In genomic region chr3:149783576-149783975, GRCh38 we compare ENCODE assay signal across 11 cellular contexts. TPM values are rescaled to one million over a fixed set of nuclear protein-coding genes. Genes with fewer than 3 reads are reported as not detected.
DNase-seq lines count a peak whose midpoint lies in the region; ATAC-seq and TF ChIP-seq lines count a peak whose summit lies in the region.
"Had no signal": no experiment of that assay in that cellular context is flagged by ENCODE, and none has a peak within 500 bp of the region (broad histone marks: within the 10 kb centered on the region; RNA-seq: fewer than 3 reads in every experiment).

No MANE protein-coding gene starts in this region.

- POLR2A ChIA-PET in naive thymus-derived CD8-positive, alpha-beta T cell (lab: Charles Lee), result no interaction called here

- H4K20me1 ChIP-seq in osteoblast (ENCODE audit: insufficient read depth, low read length), result no peaks in the 10 kb centered on the region

- intact Hi-C loops in natural killer cell (cut with micrococcal nuclease), result no loop called here
- intact Hi-C loops in body of pancreas (cut with DNase I), result no loop called here

- peak; percentile 46 for DNase-seq in Daoy (ENCODE audit: low read depth)
- DNase-seq in NOMO-1 treated with dmso at 0.1 percent for 144 hours (lab: John Stamatoyannopoulos, UW; ENCODE audit: unreplicated experiment), result peak; percentile 66
- DNase-seq in dermis blood vessel endothelial cell, result peak; percentile 8
- peak; percentile 29 for DNase-seq in osteoblast (ENCODE audit: insufficient read length, low spot score, missing footprints)
- DNase-seq in natural killer cell, result no peak
- DNase-seq in naive thymus-derived CD8-positive, alpha-beta T cell, result no peak
- no peak for DNase-seq in body of pancreas
- no peak for DNase-seq in putamen (ENCODE audit: low spot score)
- DNase-seq: activated T-cell treated with anti-CD3 and anti-CD28 coated beads, Interleukin-2, amount 50 U/mL, for 4 hours; foreskin melanocyte; right lobe of liver had no signal

- H3K27ac Mint-ChIP-seq in natural killer cell, result no peak overlapping the region
- peak overlapping the region in 1 of 10 donors; percentile 65 for H3K27ac Mint-ChIP-seq in naive thymus-derived CD8-positive, alpha-beta T cell

- no peaks in the 10 kb centered on the region for H3K9me3 ChIP-seq in osteoblast (ENCODE audit: low read depth, low read length)
- no peaks in the 10 kb centered on the region for H3K9me3 ChIP-seq in body of pancreas
- H3K9me3 ChIP-seq: right lobe of liver had no signal

- no peaks in the 10 kb centered on the region for H3K36me3 ChIP-seq in osteoblast (ENCODE audit: insufficient read depth, low read length)
- H3K36me3 ChIP-seq in body of pancreas (replicated peaks in 1 of 2; ENCODE audit: insufficient read depth in 1 of 2, low read depth in 2 of 2), result no peaks in the 10 kb centered on the region
- H3K36me3 ChIP-seq: right lobe of liver had no signal

- peak overlapping the region; percentile 8 for H3K4me2 ChIP-seq in osteoblast (ENCODE audit: insufficient read depth, low read length)

- H3K4me1 ChIP-seq in osteoblast (ENCODE audit: insufficient read depth, low read length) (peaks cover 11% of the 10 kb centered on the region), body of pancreas (no peaks in the 10 kb centered on the region)
- H3K4me1 ChIP-seq: right lobe of liver had no signal

- no peak overlapping the region for H3K4me3 ChIP-seq in osteoblast (ENCODE audit: insufficient read depth, low read length)
- H3K4me3 ChIP-seq in body of pancreas, result no peak overlapping the region
- H3K4me3 ChIP-seq: right lobe of liver had no signal

- no peaks in the 10 kb centered on the region for H3K9me3 Mint-ChIP-seq in natural killer cell
- H3K9me3 Mint-ChIP-seq in naive thymus-derived CD8-positive, alpha-beta T cell, result peaks cover 0 to 4% (median 0%) of the 10 kb centered on the region in 9 donors
- H3K9me3 Mint-ChIP-seq: activated T-cell treated with anti-CD3 and anti-CD28 coated beads, Interleukin-2, amount 50 U/mL, for 4 hours had no signal

- H3K79me2 ChIP-seq in osteoblast (ENCODE audit: insufficient read depth, low read length), result no peaks in the 10 kb centered on the region

- H3K36me3 Mint-ChIP-seq in natural killer cell, result no peaks in the 10 kb centered on the region
- H3K36me3 Mint-ChIP-seq in naive thymus-derived CD8-positive, alpha-beta T cell, result no peaks in the 10 kb centered on the region

- TF ChIP-seq CTCF in osteoblast (IDR thresholded peaks at IDR 0.05; ENCODE audit: extremely low read depth, low read depth, low read length), result no peak
- TF ChIP-seq CTCF in natural killer cell (IDR thresholded peaks at IDR 0.05), result no peak
- TF ChIP-seq CTCF in body of pancreas (IDR thresholded peaks at IDR 0.05), result no peak

- H3K4me1 Mint-ChIP-seq in natural killer cell, result peaks cover 0 to 6% of the 10 kb centered on the region in 2 donors
- peaks cover 0 to 35% (median 0%) of the 10 kb centered on the region in 4 donors for H3K4me1 Mint-ChIP-seq in naive thymus-derived CD8-positive, alpha-beta T cell

- H3K27ac ChIP-seq in osteoblast (ENCODE audit: low read depth, low read length), result peak overlapping the region; percentile 55
- no peak overlapping the region for H3K27ac ChIP-seq in body of pancreas

- H3K27me3 Mint-ChIP-seq in natural killer cell (ENCODE audit: low read depth in 2 of 2), result peaks cover 8 to 27% of the 10 kb centered on the region in 2 donors
- peaks cover 1 to 11% (median 5%) of the 10 kb centered on the region in 5 donors for H3K27me3 Mint-ChIP-seq in naive thymus-derived CD8-positive, alpha-beta T cell

- no peak for TF ChIP-seq POLR2A in body of pancreas (IDR thresholded peaks at IDR 0.05)

- H2AFZ ChIP-seq in osteoblast (ENCODE audit: low read length), result peak overlapping the region; percentile 2

- ATAC-seq in natural killer cell (no peak), body of pancreas (no peak)
- ATAC-seq in naive thymus-derived CD8-positive, alpha-beta T cell, result no peak
- ATAC-seq: activated T-cell treated with anti-CD3 and anti-CD28 coated beads, Interleukin-2, amount 50 U/mL, for 4 hours had no signal

- H3K27me3 ChIP-seq in osteoblast (ENCODE audit: insufficient read depth, low read length), result no peaks in the 10 kb centered on the region
- H3K27me3 ChIP-seq in body of pancreas, result no peaks in the 10 kb centered on the region
- H3K27me3 ChIP-seq: right lobe of liver had no signal

- H3K4me3 Mint-ChIP-seq in natural killer cell, result no peak overlapping the region
- H3K4me3 Mint-ChIP-seq in naive thymus-derived CD8-positive, alpha-beta T cell, result no peak overlapping the region
- H3K4me3 Mint-ChIP-seq: activated T-cell treated with anti-CD3 and anti-CD28 coated beads, Interleukin-2, amount 50 U/mL, for 4 hours had no signal

RNA-seq across cellular contexts. Expression of gene ANKUB1, which starts 8.8 kb away (rescaled TPM):
- not detected in 2 replicates for total RNA-seq in Daoy (2014; rRNA removed; shearing (Covaris generic))
- total RNA-seq in dermis blood vessel endothelial cell (not detected in 2 replicates), osteoblast (under 0.01 TPM in 1 of 2 replicates, not detected in the other), natural killer cell (not detected), body of pancreas (not detected)
- not detected for total RNA-seq in naive thymus-derived CD8-positive, alpha-beta T cell
- not detected for polyA plus RNA-seq in naive thymus-derived CD8-positive, alpha-beta T cell
- total RNA-seq: activated T-cell treated with anti-CD3 and anti-CD28 coated beads, Interleukin-2, amount 50 U/mL, for 4 hours; right lobe of liver had no signal

RNA-seq across cellular contexts. Expression of gene RNF13, which starts 29.4 kb away (rescaled TPM):
- 39.5 and 40.5 TPM in 2 replicates for total RNA-seq in Daoy (2014; rRNA removed; shearing (Covaris generic))
- total RNA-seq in dermis blood vessel endothelial cell, result 62.6 and 75.7 TPM in 2 replicates
- total RNA-seq in osteoblast, result 86.1 and 109 TPM in 2 replicates
- total RNA-seq in natural killer cell, result 10 to 100 TPM; 57.4 to 69.7 (median 66.6) TPM
- 10 to 100 TPM; 75.8 to 84.1 TPM for total RNA-seq in naive thymus-derived CD8-positive, alpha-beta T cell
- 100 to 1,000 TPM in 2 of 3 donors, 10 to 100 TPM in 1; 81.4 to 136 (median 132) TPM for polyA plus RNA-seq in naive thymus-derived CD8-positive, alpha-beta T cell
- 10 to 100 TPM; 26.4 to 52.4 TPM for total RNA-seq in body of pancreas

RNA-seq across cellular contexts. Expression of gene COMMD2, which starts 31.3 kb away (rescaled TPM):
- 40.1 and 88.3 TPM in 2 replicates for total RNA-seq in Daoy (2014; rRNA removed; shearing (Covaris generic))
- total RNA-seq in dermis blood vessel endothelial cell (30.8 and 38.1 TPM in 2 replicates), osteoblast (38.4 and 38.6 TPM in 2 replicates), natural killer cell (10 to 100 TPM; 39.9 to 42.9 (median 40.0) TPM), body of pancreas (10 to 100 TPM in 1 of 2 donors, 1 to 10 TPM in 1; 8.2 to 41.2 TPM)
- total RNA-seq in naive thymus-derived CD8-positive, alpha-beta T cell, result 10 to 100 TPM; 43.7 to 47.5 TPM
- polyA plus RNA-seq in naive thymus-derived CD8-positive, alpha-beta T cell, result 10 to 100 TPM; 64.9 to 84.2 (median 69.1) TPM

Comparison
In these comparisons a context has a peak if more than half of its experiments do, and no peak if none do; other contexts are left out.
1. DNase-seq: peak in Daoy (single experiment), NOMO-1 treated with dmso at 0.1 percent for 144 hours (single experiment), dermis blood vessel endothelial cell (single experiment) and osteoblast (single experiment); none in natural killer cell (single experiment), naive thymus-derived CD8-positive, alpha-beta T cell (0 of 10), body of pancreas (0 of 4) and putamen (single experiment).